ENCODE assay signal across 25 cellular contexts in genomic region chr5:41404757-41405156, GRCh38.
"Had no signal": no experiment of that assay in that cellular context is flagged by ENCODE, and none has a peak within 500 bp of the region (broad histone marks: within the 10 kb centered on the region; RNA-seq: fewer than 3 reads in every experiment).

No MANE protein-coding gene starts in this region.

- ATAC-seq: activated CD8-positive, alpha-beta memory T cell treated with anti-CD3 and anti-CD28 coated beads, Interleukin-2, amount 10 ng/mL, durations not matched to agents 7 days and 5 days; activated T-helper 17 cell treated with anti-CD3 and anti-CD28 coated beads, Interleukin-2, amount 50 U/mL, for 72 hours; esophagus mucosa; left lobe of liver; mucosa of descending colon; naive thymus-derived CD4-positive, alpha-beta T cell; psoas muscle; stimulated activated memory B cell treated with anti-CD40 and anti-IgM and Interleukin-4, amounts not matched to agents 10 μg/mL and 1 μg/mL and 100 μg/mL, for 72 hours had no signal

- FAIRE-seq: keratinocyte had no signal

- H3K27me3 ChIP-seq: brain microvascular endothelial cell, neural progenitor cell, right lobe of liver, thyroid gland had no signal

- H3K4me3 ChIP-seq: mucosa of descending colon, neural progenitor cell, psoas muscle, right lobe of liver, thyroid gland had no signal

- H3K9me3 ChIP-seq: mucosa of descending colon, psoas muscle, right lobe of liver, thyroid gland had no signal

- H3K27ac ChIP-seq: brain microvascular endothelial cell, neural progenitor cell, psoas muscle, right lobe of liver, thyroid gland had no signal

- H3K36me3 ChIP-seq: brain microvascular endothelial cell, neural progenitor cell, right lobe of liver, thyroid gland had no signal

- H3K4me1 ChIP-seq: psoas muscle, right lobe of liver, thyroid gland had no signal

- DNase-seq: activated CD4-positive, alpha-beta memory T cell treated with anti-CD3 and anti-CD28 coated beads, Interleukin-2, amount 10 ng/mL, durations not matched to agents 7 days and 5 days; activated CD4-positive, alpha-beta T cell treated with anti-CD3 and anti-CD28 coated beads for 48 hours; activated CD4-positive, CD25-positive, alpha-beta regulatory T cell; activated CD8-positive, alpha-beta memory T cell treated with anti-CD3 and anti-CD28 coated beads, Interleukin-2, amount 10 ng/mL, durations not matched to agents 7 days and 5 days; activated naive CD4-positive, alpha-beta T cell; activated naive CD8-positive, alpha-beta T cell treated with anti-CD3 and anti-CD28 coated beads for 36 hours; brain microvascular endothelial cell; cerebellar nuclear complex; effector CD8-positive, alpha-beta T cell; hippocampal formation; mesenchymal stem cell; mucosa of descending colon; naive thymus-derived CD4-positive, alpha-beta T cell; psoas muscle; right lobe of liver; stimulated activated CD4-positive, alpha-beta T cell treated with anti-CD3 and anti-CD28 coated beads, Interleukin-4, amount 100 ng/mL, for 24 hours; T-helper 1 cell; T-helper 9 cell; thyroid gland had no signal
